14 cellular contexts compared by ENCODE assay signal in genomic region chr19:58060231-58060630, GRCh38. TPM values are rescaled to one million over a fixed set of nuclear protein-coding genes. Genes with fewer than 3 reads are reported as not detected.
A peak's percentile ranks its signal among the peaks of the same experiment; 100 is the strongest.
DNase-seq lines count a peak whose midpoint lies in the region; ATAC-seq and TF ChIP-seq lines count a peak whose summit lies in the region.
"Had no signal": no experiment of that assay in that cellular context is flagged by ENCODE, and none has a peak within 500 bp of the region (broad histone marks: within the 10 kb centered on the region; RNA-seq: fewer than 3 reads in every experiment).

No MANE protein-coding gene starts in this region.

- H3K4me3 ChIP-seq in DND-41 (ENCODE audit: low read depth in 1 of 2, low read length in 2 of 2) (peak overlapping the region in 1 of 2 experiments; percentile 76; a peak in 2 of 4 replicates), lung (peak overlapping the region; percentile 64)

- peaks cover 48% of the 10 kb centered on the region for H3K36me3 ChIP-seq in DND-41 (ENCODE audit: insufficient read depth, low read length)
- H3K36me3 ChIP-seq in lung (ENCODE audit: control insufficient read depth in 2 of 2, insufficient read depth in 2 of 2, low read length in 2 of 2), result peaks cover 0 to 8% of the 10 kb centered on the region in 2 donors

- H3K27ac Mint-ChIP-seq in activated T-helper 17 cell treated with anti-CD3 and anti-CD28 coated beads, Interleukin-2, amount 50 U/mL, for 72 hours, result no peak overlapping the region
- H3K27ac Mint-ChIP-seq in stimulated activated naive CD8-positive, alpha-beta T cell treated with anti-CD3 and anti-CD28 coated beads, Interleukin-15, amount 100 ng/mL, for 72 hours, result peak overlapping the region; percentile 33 to 59

- H3K27ac ChIP-seq in DND-41 (ENCODE audit: low read length) (no peak overlapping the region), lung (ENCODE audit: low read depth in 1 of 2, low read length in 1 of 2) (peak overlapping the region in 1 of 2 donors; percentile 92)

- H3K4me1 ChIP-seq in DND-41 (ENCODE audit: insufficient read depth, low read length), result peaks cover 19% of the 10 kb centered on the region
- peaks cover 0 to 7% of the 10 kb centered on the region in 2 donors for H3K4me1 ChIP-seq in lung (ENCODE audit: control insufficient read depth in 2 of 2, insufficient read depth in 2 of 2, low read length in 2 of 2)

- H3K9ac ChIP-seq in DND-41 (ENCODE audit: low read depth, low read length), result peak overlapping the region; percentile 80; the same call in 1 of the 2 replicates

- H3K27me3 ChIP-seq in DND-41 (ENCODE audit: insufficient read depth, low read length, poor library complexity) (no peaks in the 10 kb centered on the region), lung (ENCODE audit: control insufficient read depth, insufficient read depth) (no peaks in the 10 kb centered on the region)

- H3K79me2 ChIP-seq in DND-41 (ENCODE audit: insufficient read depth, low read length), result peaks cover 10% of the 10 kb centered on the region

- H3K4me2 ChIP-seq in DND-41 (ENCODE audit: insufficient read depth, low read length), result peak overlapping the region; percentile 79

- H3K4me3 Mint-ChIP-seq in activated T-helper 17 cell treated with anti-CD3 and anti-CD28 coated beads, Interleukin-2, amount 50 U/mL, for 72 hours, result peak overlapping the region; percentile 11
- peak overlapping the region; percentile 84 to 85 for H3K4me3 Mint-ChIP-seq in stimulated activated naive CD8-positive, alpha-beta T cell treated with anti-CD3 and anti-CD28 coated beads, Interleukin-15, amount 100 ng/mL, for 72 hours

- peaks cover 14% of the 10 kb centered on the region for H3K36me3 Mint-ChIP-seq in activated T-helper 17 cell treated with anti-CD3 and anti-CD28 coated beads, Interleukin-2, amount 50 U/mL, for 72 hours (ENCODE audit: low read depth)

- no peak for TF ChIP-seq CTCF in DND-41 (IDR thresholded peaks at IDR 0.05; ENCODE audit: borderline replicate concordance, extremely low read depth, low read length, poor library complexity, severe bottlenecking)
- TF ChIP-seq CTCF in lung (IDR thresholded peaks at IDR 0.05; ENCODE audit: control extremely low read depth, extremely low read depth), result no peak

- no peak for ATAC-seq in DND-41 (ENCODE audit: insufficient read depth, low read depth)
- no peak for ATAC-seq in activated T-helper 17 cell treated with anti-CD3 and anti-CD28 coated beads, Interleukin-2, amount 50 U/mL, for 72 hours (replicated peaks)
- no peak for ATAC-seq in lung (ENCODE audit: insufficient read depth, low FRiP score)
- ATAC-seq in stimulated activated naive CD8-positive, alpha-beta T cell treated with anti-CD3 and anti-CD28 coated beads, Interleukin-15, amount 100 ng/mL, for 72 hours, result no peak

- H3K27me3 Mint-ChIP-seq in activated T-helper 17 cell treated with anti-CD3 and anti-CD28 coated beads, Interleukin-2, amount 50 U/mL, for 72 hours, result peaks cover 15% of the 10 kb centered on the region
- peaks cover 13% of the 10 kb centered on the region for H3K27me3 Mint-ChIP-seq in stimulated activated naive CD8-positive, alpha-beta T cell treated with anti-CD3 and anti-CD28 coated beads, Interleukin-15, amount 100 ng/mL, for 72 hours

- no peak overlapping the region for H2AFZ ChIP-seq in DND-41 (ENCODE audit: low read depth, low read length)

- DNase-seq in DND-41 (no peak), lung (ENCODE audit: low spot score) (no peak), GOT3 (lab: John Stamatoyannopoulos, UW) (no peak), activated gamma-delta T cell treated with Interleukin-2 at 50 U/mL for 16 hours (no peak), DMS153 treated with DMSO at 0.1 percent for 48 hours (lab: John Stamatoyannopoulos, UW; ENCODE audit: unreplicated experiment) (no peak)
- no peak for DNase-seq in stimulated activated naive CD8-positive, alpha-beta T cell treated with anti-CD3 and anti-CD28 coated beads, Interleukin-15, amount 100 ng/mL, for 72 hours
- DNase-seq: Calu3, cerebellar nuclear complex, NCI-H1092 treated with DMSO at 0.1 percent for 48 hours, NCI-H510A treated with DMSO at 0.1 percent for 48 hours, T1000 had no signal

- H4K20me1 ChIP-seq in DND-41 (ENCODE audit: insufficient read depth, low read length), result no peaks in the 10 kb centered on the region

- no peaks in the 10 kb centered on the region for H3K4me1 Mint-ChIP-seq in activated T-helper 17 cell treated with anti-CD3 and anti-CD28 coated beads, Interleukin-2, amount 50 U/mL, for 72 hours
- peaks cover 15% of the 10 kb centered on the region for H3K4me1 Mint-ChIP-seq in stimulated activated naive CD8-positive, alpha-beta T cell treated with anti-CD3 and anti-CD28 coated beads, Interleukin-15, amount 100 ng/mL, for 72 hours

- WGBS in lung, 2 donors, result 73 to 91% methylated on average over 24 of the region's 24 CpGs

- H3K9me3 ChIP-seq in DND-41 (ENCODE audit: insufficient read depth, low read length, severe bottlenecking) (peaks cover 18% of the 10 kb centered on the region), lung (ENCODE audit: control insufficient read depth in 2 of 2, insufficient read depth in 1 of 2, low read length in 1 of 2) (peaks cover 0 to 68% of the 10 kb centered on the region in 2 donors)

- H3K9me3 Mint-ChIP-seq in activated T-helper 17 cell treated with anti-CD3 and anti-CD28 coated beads, Interleukin-2, amount 50 U/mL, for 72 hours, result peaks cover 16% of the 10 kb centered on the region
- H3K9me3 Mint-ChIP-seq in stimulated activated naive CD8-positive, alpha-beta T cell treated with anti-CD3 and anti-CD28 coated beads, Interleukin-15, amount 100 ng/mL, for 72 hours, result peaks cover 23 to 75% of the 10 kb centered on the region in 2 donors

RNA-seq across cellular contexts. Expression of gene ZNF135, which starts 1.1 kb away (rescaled TPM):
- total RNA-seq in activated T-helper 17 cell treated with anti-CD3 and anti-CD28 coated beads, Interleukin-2, amount 50 U/mL, for 72 hours, result under 1 TPM in 1 of 2 donors, not detected in 1; 0.34 TPM
- total RNA-seq in lung, result 10 to 100 TPM in 1 of 2 donors, 1 to 10 TPM in 1; 4.6 to 13.5 TPM
- polyA plus RNA-seq in lung, result 1 to 10 TPM; 2.2 to 2.4 TPM
- total RNA-seq: Calu3 had no signal

RNA-seq across cellular contexts. Expression of gene ZSCAN1, which starts 26.4 kb away (rescaled TPM):
- not detected for total RNA-seq in activated T-helper 17 cell treated with anti-CD3 and anti-CD28 coated beads, Interleukin-2, amount 50 U/mL, for 72 hours
- total RNA-seq in lung, result 1 to 10 TPM; 1.1 to 1.7 TPM
- under 1 TPM; 0.30 to 0.63 TPM for polyA plus RNA-seq in lung
- total RNA-seq: Calu3, liver, RPMI7951 had no signal

RNA-seq across cellular contexts. Expression of gene ZSCAN18, which starts 37.8 kb away (rescaled TPM):
- total RNA-seq in activated T-helper 17 cell treated with anti-CD3 and anti-CD28 coated beads, Interleukin-2, amount 50 U/mL, for 72 hours, result 10 to 100 TPM; 15.9 to 20.1 TPM
- 100 to 1,000 TPM in 1 of 2 donors, 10 to 100 TPM in 1; 68.7 to 123 TPM for total RNA-seq in lung
- polyA plus RNA-seq in lung, result 10 to 100 TPM; 22.1 to 37.4 TPM

RNA-seq across cellular contexts. Expression of gene ZNF606, which starts 57.6 kb away (rescaled TPM):
- total RNA-seq in activated T-helper 17 cell treated with anti-CD3 and anti-CD28 coated beads, Interleukin-2, amount 50 U/mL, for 72 hours, result 1 to 10 TPM; 4.4 to 5.1 TPM
- total RNA-seq in lung, result 10 to 100 TPM; 16.9 to 37.9 TPM
- 1 to 10 TPM; 6.0 to 6.5 TPM for polyA plus RNA-seq in lung

Comparison
In these comparisons a context has a peak if more than half of its experiments do, and no peak if none do; other contexts are left out.
1. RNA of gene ZNF135, which starts 1.1 kb away (total RNA-seq): 4.6 to 13.5 TPM in lung; 0.34 TPM in activated T-helper 17 cell treated with anti-CD3 and anti-CD28 coated beads, Interleukin-2, amount 50 U/mL, for 72 hours; every median in the first group is over 4 times any median in the second.